22 cellular contexts compared by ENCODE assay signal in the genomic region with DNA sequence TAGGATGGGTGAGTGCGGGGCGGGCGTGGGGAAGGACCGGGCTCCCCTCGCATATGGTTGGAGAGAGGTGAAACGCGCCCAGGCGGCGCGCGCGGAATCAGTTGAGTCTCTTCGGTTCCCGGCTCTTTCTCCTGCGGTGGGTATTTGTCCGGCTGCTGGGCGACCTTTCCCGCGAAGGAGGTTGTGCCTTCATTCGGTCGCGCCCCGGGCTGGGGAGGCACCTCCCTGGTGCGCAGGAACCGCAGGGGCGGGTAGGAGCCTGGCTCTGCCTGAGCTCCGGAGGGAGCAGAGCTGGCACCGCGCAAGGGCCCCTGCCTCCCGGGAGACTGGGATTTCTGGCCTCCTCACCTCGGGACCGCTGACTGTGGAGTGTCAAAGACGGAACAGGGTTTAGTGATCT. TPM values are rescaled to one million over a fixed set of nuclear protein-coding genes. Genes with fewer than 3 reads are reported as not detected.
DNase-seq lines count a peak whose midpoint lies in the region; ATAC-seq and TF ChIP-seq lines count a peak whose summit lies in the region.
"Had no signal": no experiment of that assay in that cellular context is flagged by ENCODE, and none has a peak within 500 bp of the region (broad histone marks: within the 10 kb centered on the region; RNA-seq: fewer than 3 reads in every experiment).

No MANE protein-coding gene starts in this region.

- no peaks in the 10 kb centered on the region for H3K27me3 ChIP-seq in H7 (ENCODE audit: control insufficient read depth, insufficient read depth, low read length)
- H3K27me3 ChIP-seq: BE2C; BLaER1 treated with 17β-estradiol and CSF1 and Interleukin-3, amounts not matched to agents 10 nM and 100 nM had no signal

- ATAC-seq in GM18907 (IDR thresholded peaks at IDR 0.05; ENCODE audit: unreplicated experiment): no peak
- ATAC-seq: A549, GM12878, HCT116 had no signal

- CTCF ChIA-PET in OCI-LY7 (lab: Charles Lee; ENCODE audit: unreplicated experiment): no interaction called here

- no peaks in the 10 kb centered on the region for H3K4me1 ChIP-seq in OCI-LY7 (ENCODE audit: insufficient read depth, low read length, poor library complexity, severe bottlenecking)
- H3K4me1 ChIP-seq: A549; BE2C; BLaER1 treated with 17β-estradiol and CSF1 and Interleukin-3, amounts not matched to agents 10 nM and 100 nM had no signal

- no peak overlapping the region for H3K4me2 ChIP-seq in OCI-LY7 (ENCODE audit: low read length)
- H3K4me2 ChIP-seq: A549; BLaER1 treated with 17β-estradiol and CSF1 and Interleukin-3, amounts not matched to agents 10 nM and 100 nM had no signal

- H3K36me3 ChIP-seq in H7 (replicated peaks; ENCODE audit: control insufficient read depth, insufficient read depth, low read length) (no peaks in the 10 kb centered on the region), OCI-LY7 (ENCODE audit: insufficient read depth, low read length) (no peaks in the 10 kb centered on the region)
- H3K36me3 ChIP-seq: BE2C; BLaER1 treated with 17β-estradiol and CSF1 and Interleukin-3, amounts not matched to agents 10 nM and 100 nM had no signal

- H3K4me3 ChIP-seq in H7 (ENCODE audit: insufficient read depth, low read depth, low read length): no peak overlapping the region
- H3K4me3 ChIP-seq in OCI-LY7 (ENCODE audit: low read depth, low read length, poor library complexity, severe bottlenecking): no peak overlapping the region
- H3K4me3 ChIP-seq: A549; BLaER1 treated with 17β-estradiol and CSF1 and Interleukin-3, amounts not matched to agents 10 nM and 100 nM; GM12878 had no signal

- BruUV-seq in OCI-LY7 (replicated peaks; lab: Mats Ljungman, UMichigan): no TSS peak

- H3K27ac ChIP-seq in OCI-LY7 (ENCODE audit: low read depth, low read length, poor library complexity, severe bottlenecking): no peak overlapping the region
- H3K27ac ChIP-seq: A549; BLaER1 treated with 17β-estradiol and CSF1 and Interleukin-3, amounts not matched to agents 10 nM and 100 nM had no signal

- DNase-seq in H7 (peak; percentile 22), left kidney (ENCODE audit: low read depth, low spot score) (peak; percentile 4), retina (peak; percentile 13), OCI-LY7 (ENCODE audit: low spot score) (no peak)
- DNase-seq in activated CD4-positive, alpha-beta T cell treated with anti-CD3 and anti-CD28 coated beads, Interleukin-2, amount 50 U/mL, for 4 hours: no peak
- DNase-seq: 8988T; ACHN; AML-193; BE2C; CD4-positive, alpha-beta T cell; CD8-positive, alpha-beta memory T cell; DMS 273 treated with DMSO at 0.1 percent for 48 hours; DMS79; EL; GDM1; H9 had no signal

- no peaks in the 10 kb centered on the region for H3K9me2 ChIP-seq in OCI-LY7 (ENCODE audit: insufficient read depth, low read length)

- H4K20me1 ChIP-seq in OCI-LY7 (ENCODE audit: insufficient read depth, low read length): no peaks in the 10 kb centered on the region
- H4K20me1 ChIP-seq: BLaER1 treated with 17β-estradiol and CSF1 and Interleukin-3, amounts not matched to agents 10 nM and 100 nM had no signal

- no peak for TF ChIP-seq CTCF in OCI-LY7 (conservative IDR thresholded peaks at IDR 0.05; ENCODE audit: low read length)

- H3K9me3 ChIP-seq in OCI-LY7 (ENCODE audit: low read length): no peaks in the 10 kb centered on the region
- H3K9me3 ChIP-seq: A549; BE2C; BLaER1 treated with 17β-estradiol and CSF1 and Interleukin-3, amounts not matched to agents 10 nM and 100 nM had no signal

- intact Hi-C loops in OCI-LY7 (cut with micrococcal nuclease; ENCODE audit: unreplicated experiment): no loop called here

- no peaks in the 10 kb centered on the region for H3K79me2 ChIP-seq in OCI-LY7 (ENCODE audit: insufficient read depth, low read depth, low read length)

- POLR2A ChIA-PET in OCI-LY7 (lab: Charles Lee): no interaction called here

- no peak overlapping the region for H2AFZ ChIP-seq in OCI-LY7 (ENCODE audit: low read length)

RNA-seq across cellular contexts. Expression of a gene that starts 27.5 kb away (rescaled TPM):
- not detected in 2 replicates for total RNA-seq in H7 (2014; rRNA removed; shearing (Covaris generic))
- not detected in 2 replicates for total RNA-seq in OCI-LY7 (2014; rRNA removed; shearing (Covaris generic))
- total RNA-seq in OCI-LY7 (2022): not detected in 2 replicates
- total RNA-seq: CD4-positive, alpha-beta T cell; CD8-positive, alpha-beta memory T cell; GM12878; H1; H9 had no signal

RNA-seq across cellular contexts. Expression of a gene that starts 36.4 kb away (rescaled TPM):
- total RNA-seq in H7 (2014; rRNA removed; shearing (Covaris generic)): not detected in 2 replicates
- total RNA-seq in OCI-LY7 (2014; rRNA removed; shearing (Covaris generic)): not detected in 2 replicates
- total RNA-seq in OCI-LY7 (2022): not detected in 2 replicates
- total RNA-seq: CD4-positive, alpha-beta T cell; CD8-positive, alpha-beta memory T cell; GM12878; H1; H9 had no signal

RNA-seq across cellular contexts. Expression of a gene that starts 39.4 kb away (rescaled TPM):
- not detected in 2 replicates for total RNA-seq in H7 (2014; rRNA removed; shearing (Covaris generic))
- not detected in 2 replicates for total RNA-seq in OCI-LY7 (2014; rRNA removed; shearing (Covaris generic))
- total RNA-seq in OCI-LY7 (2022): not detected in 2 replicates
- total RNA-seq: CD8-positive, alpha-beta memory T cell; H1; H9 had no signal

RNA-seq across cellular contexts. Expression of a gene that starts 57.0 kb away (rescaled TPM):
- not detected in 2 replicates for total RNA-seq in H7 (2014; rRNA removed; shearing (Covaris generic))
- not detected in 2 replicates for total RNA-seq in OCI-LY7 (2014; rRNA removed; shearing (Covaris generic))
- total RNA-seq in OCI-LY7 (2022): not detected in 2 replicates
- total RNA-seq: CD4-positive, alpha-beta T cell; CD8-positive, alpha-beta memory T cell; H1; H9 had no signal

Comparison
In these comparisons a context has a peak if more than half of its experiments do, and no peak if none do; other contexts are left out.
1. DNase-seq: peak in H7 (single experiment), left kidney (single experiment) and retina (single experiment); none in activated CD4-positive, alpha-beta T cell treated with anti-CD3 and anti-CD28 coated beads, Interleukin-2, amount 50 U/mL, for 4 hours (0 of 2) and OCI-LY7 (single experiment).